In the genomic region with DNA sequence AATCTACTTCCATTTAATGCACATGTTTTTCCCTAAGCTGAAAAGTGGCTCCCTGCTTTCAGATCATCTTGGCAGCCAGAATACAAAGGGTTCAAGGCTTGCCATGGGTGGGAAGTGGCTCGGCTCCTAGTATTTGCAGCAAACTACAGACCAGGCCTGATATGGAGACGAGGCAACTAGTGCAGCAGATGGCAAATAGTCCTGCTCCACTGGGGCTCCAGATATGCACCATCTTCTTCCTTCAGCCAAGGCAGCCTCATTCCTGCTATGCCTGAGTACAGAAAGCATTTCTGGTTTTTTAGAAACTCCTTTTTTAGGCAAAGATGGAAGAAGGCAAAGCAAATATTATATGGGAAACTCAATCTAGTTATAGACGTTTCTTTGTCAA, we compare ENCODE assay signal across 21 cellular contexts. TPM values are rescaled to one million over a fixed set of nuclear protein-coding genes. Genes with fewer than 3 reads are reported as not detected.
"Had no signal": no experiment of that assay in that cellular context is flagged by ENCODE, and none has a peak within 500 bp of the region (broad histone marks: within the 10 kb centered on the region; RNA-seq: fewer than 3 reads in every experiment).

No MANE protein-coding gene starts in this region.

- H3K9me3 ChIP-seq: SJSA1 had no signal

- H3K4me1 ChIP-seq: SJSA1 had no signal

- FAIRE-seq: K562, RCC 7860 had no signal

- DNase-seq: activated CD4-positive, alpha-beta T cell treated with anti-CD3 and anti-CD28 coated beads for 48 hours; activated CD4-positive, alpha-beta T cell treated with anti-CD3 and anti-CD28 coated beads, Interleukin-2, amount 50 U/mL, for 4 hours; activated CD8-positive, alpha-beta T cell treated with anti-CD3 and anti-CD28 coated beads, Interleukin-2, amount 10 ng/mL, durations not matched to agents 7 days and 5 days; activated gamma-delta T cell; activated naive CD4-positive, alpha-beta T cell treated with anti-CD3 and anti-CD28 coated beads, Interleukin-2, amount 10 ng/mL, durations not matched to agents 7 days and 5 days; activated naive CD8-positive, alpha-beta T cell treated with anti-CD3 and anti-CD28 coated beads for 36 hours; activated T-cell treated with anti-CD3 and anti-CD28 coated beads, Interleukin-2, amount 50 U/mL, for 4 hours; Kasumi-1; NCI-H1048; NCI-H146; NCI-H1930; NCI-H2107; NCI-H524; NCI-H748 treated with DMSO at 0.1 percent for 48 hours; PC-3; SHP77; SW 1271 had no signal

- H3K27ac ChIP-seq: SJSA1 had no signal

- H3K4me3 ChIP-seq: K562, SJSA1 had no signal

- H3K27me3 ChIP-seq: SJSA1 had no signal

RNA-seq across cellular contexts. Expression of a gene that starts 23.9 kb away (rescaled TPM):
- total RNA-seq: activated naive CD8-positive, alpha-beta T cell treated with anti-CD3 and anti-CD28 coated beads for 36 hours; K562; T-helper 1 cell treated with Interleukin-12 subunit alpha and Interleukin-12 subunit beta and Interleukin-4 antibody, amounts not matched to agents 30 ng/mL and 1 ng/mL, for 36 hours had no signal
